Comparison of ENCODE assay signal across 8 cellular contexts in genomic region chr9:14322211-14323082, GRCh38. TPM values are rescaled to one million over a fixed set of nuclear protein-coding genes. Genes with fewer than 3 reads are reported as not detected.
DNase-seq lines count a peak whose midpoint lies in the region; ATAC-seq and TF ChIP-seq lines count a peak whose summit lies in the region.

No MANE protein-coding gene starts in this region.

- H3K79me2 ChIP-seq in parathyroid adenoma: no peaks in the 10 kb centered on the region

- TF ChIP-seq CTCF in parathyroid adenoma (IDR thresholded peaks at IDR 0.05) (peak; percentile 26), tibial artery (IDR thresholded peaks at IDR 0.05) (peak; percentile 62 to 71)

- H3K9me3 Mint-ChIP-seq in activated naive CD8-positive, alpha-beta T cell treated with anti-CD3 and anti-CD28 coated beads for 36 hours: peaks cover 4% of the 10 kb centered on the region

- ATAC-seq in Right ventricle myocardium superior (ENCODE audit: poor library complexity): peak; percentile 94

- H3K36me3 Mint-ChIP-seq in activated naive CD8-positive, alpha-beta T cell treated with anti-CD3 and anti-CD28 coated beads for 36 hours: no peaks in the 10 kb centered on the region

- H3K4me1 ChIP-seq in parathyroid adenoma: no peaks in the 10 kb centered on the region
- peaks cover 0 to 81% (median 24%) of the 10 kb centered on the region in 4 donors for H3K4me1 ChIP-seq in tibial artery

- peaks cover 58% of the 10 kb centered on the region for H3K27me3 Mint-ChIP-seq in activated naive CD8-positive, alpha-beta T cell treated with anti-CD3 and anti-CD28 coated beads for 36 hours

- H3K36me3 ChIP-seq in SK-N-MC (ENCODE audit: insufficient read depth, low read length) (no peaks in the 10 kb centered on the region), parathyroid adenoma (ENCODE audit: control insufficient read depth, insufficient read depth, low read length) (no peaks in the 10 kb centered on the region), tibial artery (no peaks in the 10 kb centered on the region)

- H3K4me1 Mint-ChIP-seq in activated naive CD8-positive, alpha-beta T cell treated with anti-CD3 and anti-CD28 coated beads for 36 hours: peaks cover 21% of the 10 kb centered on the region

- H3K27ac ChIP-seq in SK-N-MC: peak overlapping the region; percentile 91
- H3K27ac ChIP-seq in parathyroid adenoma: peak overlapping the region; percentile 69
- peak overlapping the region; percentile 99 to 100 for H3K27ac ChIP-seq in tibial artery

- peak overlapping the region; percentile 84 for H2AFZ ChIP-seq in parathyroid adenoma

- intact Hi-C loops in Right ventricle myocardium superior (cut with DNase I) (loop anchor here (2.0 kb wide), 1 partner anchor 26 kb away; no protein-coding TSS in a partner anchor), tibial artery (cut with DNase I; ENCODE audit: low total_unique reads) (loop anchor here (2.0 to 10.0 kb wide), 2 partner anchors 24 to 878 kb away; no protein-coding TSS in a partner anchor)

- DNase-seq in GM04504 (ENCODE audit: low read depth): peak; percentile 42
- DNase-seq in GOT3 (lab: John Stamatoyannopoulos, UW): peak; percentile 39
- DNase-seq in LHCN-M2 (ENCODE audit: low read depth): peak; percentile 87
- no peak for DNase-seq in SK-N-MC (ENCODE audit: low read depth, low spot score)
- DNase-seq in activated naive CD8-positive, alpha-beta T cell treated with anti-CD3 and anti-CD28 coated beads for 36 hours: peak; percentile 84
- DNase-seq in Right ventricle myocardium superior: peak; percentile 95
- peak; percentile 91 to 97 for DNase-seq in tibial artery

- peak overlapping the region; percentile 78 for H3K4me3 Mint-ChIP-seq in activated naive CD8-positive, alpha-beta T cell treated with anti-CD3 and anti-CD28 coated beads for 36 hours

- H3K27me3 ChIP-seq in parathyroid adenoma (ENCODE audit: control insufficient read depth, insufficient read depth, low read length) (no peaks in the 10 kb centered on the region), tibial artery (no peaks in the 10 kb centered on the region)

- peak overlapping the region; percentile 91 for H3K9ac ChIP-seq in SK-N-MC (ENCODE audit: insufficient read length)
- H3K9ac ChIP-seq in parathyroid adenoma: no peak overlapping the region

- H3K4me2 ChIP-seq in parathyroid adenoma (ENCODE audit: low read length): peak overlapping the region; percentile 74

- peak overlapping the region; percentile 78 for H3K4me3 ChIP-seq in SK-N-MC
- H3K4me3 ChIP-seq in parathyroid adenoma (ENCODE audit: low read depth, low read length): peak overlapping the region; percentile 68
- H3K4me3 ChIP-seq in tibial artery: peak overlapping the region; percentile 87 to 94

- no peaks in the 10 kb centered on the region for H3K9me3 ChIP-seq in SK-N-MC (ENCODE audit: low read depth, low read length)
- H3K9me3 ChIP-seq in parathyroid adenoma (ENCODE audit: control insufficient read depth, low read length): no peaks in the 10 kb centered on the region
- H3K9me3 ChIP-seq in tibial artery: no peaks in the 10 kb centered on the region

- H3K27ac Mint-ChIP-seq in activated naive CD8-positive, alpha-beta T cell treated with anti-CD3 and anti-CD28 coated beads for 36 hours: peak overlapping the region; percentile 60

RNA-seq across cellular contexts. Expression of gene NFIB, which starts 8.5 kb away (rescaled TPM):
- total RNA-seq in LHCN-M2 (2014; rRNA removed) (9.0 and 13.0 TPM in 2 replicates), Right ventricle myocardium superior (104 TPM)
- 2.9 TPM for polyA plus RNA-seq in LHCN-M2 (2012)
- total RNA-seq in activated naive CD8-positive, alpha-beta T cell treated with anti-CD3 and anti-CD28 coated beads for 36 hours: not detected

Comparison
In these comparisons a context has a peak if more than half of its experiments do, and no peak if none do; other contexts are left out.
1. RNA of gene NFIB, which starts 8.5 kb away (total RNA-seq): 104 TPM in Right ventricle myocardium superior (single experiment) and 9.0 to 13.0 TPM in LHCN-M2; not detected in activated naive CD8-positive, alpha-beta T cell treated with anti-CD3 and anti-CD28 coated beads for 36 hours; every median in the first group is over 10 times any median in the second.
2. Peak in every context shown above with its lines, with median percentiles within 50 percentile points of each other: H3K27ac ChIP-seq and H3K4me3 ChIP-seq.